Comparison of ENCODE assay signal across 8 cellular contexts in genomic region chr16:2881783-2882459, GRCh38. TPM values are rescaled to one million over a fixed set of nuclear protein-coding genes. Genes with fewer than 3 reads are reported as not detected.
DNase-seq lines count a peak whose midpoint lies in the region; ATAC-seq and TF ChIP-seq lines count a peak whose summit lies in the region.
"Not testable (repeated sequence)": the region's sequence is repeated elsewhere in the genome, so short reads cannot be mapped to it uniquely, and the experiment has no call there.

No MANE protein-coding gene starts in this region.

- not testable (repeated sequence) for H3F3A ChIP-seq in DOHH2 (ENCODE audit: control insufficient read depth, insufficient read depth)

- H3K36me3 ChIP-seq in DOHH2 (ENCODE audit: control insufficient read depth, low read length); HEK293 (ENCODE audit: control insufficient read depth in 2 of 2, insufficient read depth in 1 of 2, low read length in 2 of 2); subcutaneous abdominal adipose tissue (ENCODE audit: control insufficient read depth in 5 of 5, insufficient read depth in 5 of 5, low read length in 5 of 5): not testable (repeated sequence)

- H3K9ac ChIP-seq in subcutaneous abdominal adipose tissue (ENCODE audit: low read length in 5 of 5) = peak overlapping the region in 2 of 5 donors; percentile 42 to 68

- peaks cover 11% of the 10 kb centered on the region for H3K79me2 ChIP-seq in DOHH2 (ENCODE audit: control insufficient read depth, low read length)

- not testable (repeated sequence) for H3K36me3 Mint-ChIP-seq in brain; nephron progenitor cell (ENCODE audit: low read depth)

- H3K4me2 ChIP-seq in DOHH2 (ENCODE audit: low read length) = peak overlapping the region; percentile 95

- peak overlapping the region; percentile 94 to 97 (median 96) for H3K4me3 Mint-ChIP-seq in brain
- H3K4me3 Mint-ChIP-seq in nephron progenitor cell = peak overlapping the region; percentile 87

- TF ChIP-seq POLR2A in NB4 (IDR thresholded peaks at IDR 0.05; ENCODE audit: extremely low read depth, insufficient read length) = not testable (repeated sequence)

- H3K27ac Mint-ChIP-seq in brain = peak overlapping the region; percentile 83 to 100 (median 97)
- H3K27ac Mint-ChIP-seq in nephron progenitor cell = not testable (repeated sequence)

- peaks cover 0 to 11% (median 0%) of the 10 kb centered on the region in 5 experiments for H3K9me3 Mint-ChIP-seq in brain
- not testable (repeated sequence) for H3K9me3 Mint-ChIP-seq in nephron progenitor cell

- H3K4me3 ChIP-seq in DOHH2 (ENCODE audit: low read length) = peak overlapping the region; percentile 94
- peak overlapping the region; percentile 95 for H3K4me3 ChIP-seq in HEK293 (ENCODE audit: low read depth, low read length)
- peak overlapping the region; percentile 68 for H3K4me3 ChIP-seq in NB4 (ENCODE audit: low read depth, low read length)
- H3K4me3 ChIP-seq in subcutaneous abdominal adipose tissue (ENCODE audit: low read depth in 1 of 5, low read length in 5 of 5) = peak overlapping the region; percentile 22 to 91 (median 86)

- not testable (repeated sequence) for H4K20me1 ChIP-seq in DOHH2 (ENCODE audit: control insufficient read depth, insufficient read depth, low read depth, low read length)

- POLR2A ChIA-PET in HEK293 (lab: Yijun Ruan, JAX) = interaction anchor here (0.9 to 2.6 kb wide), 13 partner anchors 10 to 209 kb away, joined by 3 to 40 read pairs (median 7); partner anchors contain the start of genes FLYWCH1, KCTD5 and KREMEN2

- H3K4me1 ChIP-seq in DOHH2 (ENCODE audit: control insufficient read depth, low read length) (peaks cover 11% of the 10 kb centered on the region), subcutaneous abdominal adipose tissue (ENCODE audit: control insufficient read depth in 5 of 5, insufficient read depth in 5 of 5, low read length in 5 of 5) (peaks cover 3 to 21% (median 17%) of the 10 kb centered on the region in 5 donors)
- not testable (repeated sequence) for H3K4me1 ChIP-seq in HEK293 (ENCODE audit: control insufficient read depth, insufficient read depth, low read length)

- intact Hi-C loops in left cardiac atrium (cut with DNase I) = loop anchor here in 1 of 2 donors (2.0 kb wide), 1 partner anchor 23 kb away; no protein-coding TSS in a partner anchor

- not testable (repeated sequence) for H3K9me2 ChIP-seq in DOHH2 (replicated peaks; ENCODE audit: control insufficient read depth, low read length)

- peaks cover 16% of the 10 kb centered on the region for H3K27me3 Mint-ChIP-seq in brain
- H3K27me3 Mint-ChIP-seq in nephron progenitor cell (ENCODE audit: low read depth, poor library complexity) = peaks cover 39% of the 10 kb centered on the region

- peak; percentile 50 for DNase-seq in NB4 (ENCODE audit: low read depth)
- DNase-seq in T-helper 22 cell (ENCODE audit: low read depth) = peak; percentile 25
- peak; percentile 66 for DNase-seq in left cardiac atrium
- peak; percentile 66 for DNase-seq in nephron progenitor cell

- peaks cover 13% of the 10 kb centered on the region for H3K9me3 ChIP-seq in DOHH2 (ENCODE audit: control insufficient read depth, insufficient read depth, low read length)
- not testable (repeated sequence) for H3K9me3 ChIP-seq in HEK293 (ENCODE audit: control insufficient read depth, insufficient read depth, low read depth, low read length); subcutaneous abdominal adipose tissue (ENCODE audit: control insufficient read depth in 5 of 5, low read length in 5 of 5)

- CTCF ChIA-PET in HEK293 (lab: Yijun Ruan, JAX) = interaction anchor here (0.7 to 2.6 kb wide), 6 partner anchors 14 to 45 kb away, joined by 3 to 13 read pairs (median 4); partner anchors contain the start of gene FLYWCH1

- not testable (repeated sequence) for H3K27me3 ChIP-seq in DOHH2 (ENCODE audit: control insufficient read depth, low read length); subcutaneous abdominal adipose tissue (ENCODE audit: control insufficient read depth in 5 of 5, insufficient read depth in 4 of 5, low read length in 5 of 5)

- H3K4me1 Mint-ChIP-seq in brain = peaks cover 12% of the 10 kb centered on the region
- not testable (repeated sequence) for H3K4me1 Mint-ChIP-seq in nephron progenitor cell

- ATAC-seq in left cardiac atrium = peak; percentile 10 to 20

- TF ChIP-seq CTCF in DOHH2 (IDR thresholded peaks at IDR 0.05; ENCODE audit: low read depth, low read length, poor library complexity, severe bottlenecking); HEK293 (tag by site-specific recombination; IDR thresholded peaks at IDR 0.05); NB4 (IDR thresholded peaks at IDR 0.05; ENCODE audit: low read depth, low read length); brain (conservative IDR thresholded peaks at IDR 0.05); nephron progenitor cell (IDR thresholded peaks at IDR 0.05): not testable (repeated sequence)

- H3K27ac ChIP-seq in DOHH2 (ENCODE audit: low read depth, low read length); HEK293 (ENCODE audit: extremely low read depth, low read depth, low read length): not testable (repeated sequence)
- peak overlapping the region; percentile 86 for H3K27ac ChIP-seq in subcutaneous abdominal adipose tissue (ENCODE audit: low read depth, low read length)

TF ChIP-seq in HEK293, 187 proteins besides CTCF, POLR2A, EP300 and RAD21:
- 0 out of 2 replicates have a peak, but pooled peaks have one; percentile 26 for TF ChIP-seq ZNF398 (tag by site-specific recombination; IDR thresholded peaks at IDR 0.05)
- TF ChIP-seq ZFP37 (tag by site-specific recombination; IDR thresholded peaks at IDR 0.05) = peak; percentile 19; the same call in 1 of the 2 replicates
- 0 out of 2 replicates have a peak, but pooled peaks have one; percentile 35 for TF ChIP-seq ZNF341 (tag by site-specific recombination; IDR thresholded peaks at IDR 0.05; ENCODE audit: low read depth)
- peak; percentile 28; the same call in 1 of the 2 replicates for TF ChIP-seq ZNF777 (tag by site-specific recombination; IDR thresholded peaks at IDR 0.05; ENCODE audit: borderline replicate concordance)
- peak; percentile 5; the same call in 1 of the 2 replicates for TF ChIP-seq GLIS1 (tag by site-specific recombination; IDR thresholded peaks at IDR 0.05)
- 0 out of 2 replicates have a peak, but pooled peaks have one; percentile 30 for TF ChIP-seq ZBTB48 (tag by site-specific recombination; IDR thresholded peaks at IDR 0.05)
- peak; percentile 50 for TF ChIP-seq ZBTB17 (tag by site-specific recombination; IDR thresholded peaks at IDR 0.05)
- TF ChIP-seq ZNF335 (tag by site-specific recombination; conservative IDR thresholded peaks at IDR 0.05) = peak; percentile 49

RNA-seq across cellular contexts. Expression of gene FLYWCH2, which starts 1.1 kb away (rescaled TPM):
- polyA plus RNA-seq in brain (ENCODE audit: insufficient read depth, low read depth, low replicate concordance) = 65.5 TPM
- total RNA-seq in left cardiac atrium = 10 to 100 TPM; 27.1 to 29.1 TPM

RNA-seq across cellular contexts. Expression of gene PRSS22, which starts 24.0 kb away (rescaled TPM):
- not detected for polyA plus RNA-seq in brain (ENCODE audit: insufficient read depth, low read depth, low replicate concordance)
- total RNA-seq in left cardiac atrium = not detected

RNA-seq across cellular contexts. Expression of gene FLYWCH1, which starts 29.8 kb away (rescaled TPM):
- polyA plus RNA-seq in brain (ENCODE audit: insufficient read depth, low read depth, low replicate concordance) = 44.2 TPM
- 10 to 100 TPM; 31.4 to 35.1 TPM for total RNA-seq in left cardiac atrium

RNA-seq across cellular contexts. Expression of gene ZG16B, which starts 51.8 kb away (rescaled TPM):
- not detected for polyA plus RNA-seq in brain (ENCODE audit: insufficient read depth, low read depth, low replicate concordance)
- total RNA-seq in left cardiac atrium = under 1 TPM in 1 of 2 donors, not detected in 1; 0.27 TPM
